26 cellular contexts compared by ENCODE assay signal in the genomic region with DNA sequence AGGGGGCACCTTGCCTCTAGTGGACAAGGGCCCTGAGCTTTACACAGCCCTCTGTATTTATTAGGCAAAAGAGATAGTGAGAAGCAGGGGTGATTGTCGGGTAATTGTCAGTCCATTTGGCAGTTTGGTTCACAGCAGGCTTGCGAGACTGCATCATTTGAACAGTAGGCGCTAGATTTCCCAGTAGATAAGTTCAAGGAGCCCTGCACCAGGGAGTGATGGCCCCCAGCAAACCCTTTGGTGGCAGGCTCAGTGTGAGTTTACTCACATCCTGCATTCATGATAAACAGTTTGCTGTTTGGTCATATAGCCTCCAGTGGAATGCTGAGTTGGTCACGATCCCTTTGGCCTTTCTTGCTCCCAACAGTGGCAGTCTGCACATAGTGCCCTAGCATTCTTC.
"Had no signal": no experiment of that assay in that cellular context is flagged by ENCODE, and none has a peak within 500 bp of the region (broad histone marks: within the 10 kb centered on the region; RNA-seq: fewer than 3 reads in every experiment).

No MANE protein-coding gene starts in this region.

- DNase-seq: activated CD4-positive, alpha-beta T cell treated with anti-CD3 and anti-CD28 coated beads for 1 hour; activated CD4-positive, alpha-beta T cell treated with anti-CD3 and anti-CD28 coated beads, Interleukin-2, amount 50 U/mL, for 1 hour; activated CD8-positive, alpha-beta T cell treated with anti-CD3 and anti-CD28 coated beads for 36 hours; activated effector memory CD4-positive, alpha-beta T cell treated with Interleukin-2 at 50 U/mL for 16 hours; activated naive CD4-positive, alpha-beta T cell treated with anti-CD3 and anti-CD28 coated beads for 36 hours; activated naive CD8-positive, alpha-beta T cell treated with anti-CD3 and anti-CD28 coated beads for 36 hours; activated T-cell treated with anti-CD3 and anti-CD28 coated beads, Interleukin-2, amount 50 U/mL, for 72 hours; adrenal gland; aorta; body of pancreas; effector CD8-positive, alpha-beta T cell; erythroblast; heart left ventricle; hypothalamus; immature natural killer cell; naive thymus-derived CD8-positive, alpha-beta T cell; right cardiac atrium; stimulated activated CD4-positive, alpha-beta T cell treated with anti-CD3 and anti-CD28 coated beads, Interleukin-15, amount 100 ng/mL, for 24 hours; stimulated activated CD4-positive, alpha-beta T cell treated with anti-CD3 and anti-CD28 coated beads, Interleukin-2, amount 100 ng/mL, for 24 hours; stimulated activated naive CD4-positive, alpha-beta T cell; T-helper 17 cell; T1000; tibial artery; upper lobe of right lung had no signal

- H3K4me3 ChIP-seq: adrenal gland, body of pancreas, heart left ventricle, neural progenitor cell, suprapubic skin, tibial artery, upper lobe of right lung had no signal

- H3K9me3 Mint-ChIP-seq: activated CD8-positive, alpha-beta T cell treated with anti-CD3 and anti-CD28 coated beads for 36 hours; activated naive CD4-positive, alpha-beta T cell treated with anti-CD3 and anti-CD28 coated beads for 36 hours; activated naive CD8-positive, alpha-beta T cell treated with anti-CD3 and anti-CD28 coated beads for 36 hours; activated T-cell treated with anti-CD3 and anti-CD28 coated beads, Interleukin-2, amount 50 U/mL, for 72 hours; immature natural killer cell; naive thymus-derived CD8-positive, alpha-beta T cell; neural progenitor cell had no signal

- H3K27me3 Mint-ChIP-seq: activated CD8-positive, alpha-beta T cell treated with anti-CD3 and anti-CD28 coated beads for 36 hours; activated naive CD8-positive, alpha-beta T cell treated with anti-CD3 and anti-CD28 coated beads for 36 hours; naive thymus-derived CD8-positive, alpha-beta T cell; T-helper 17 cell had no signal

- H3K4me1 Mint-ChIP-seq: activated naive CD8-positive, alpha-beta T cell treated with anti-CD3 and anti-CD28 coated beads for 36 hours; immature natural killer cell; naive thymus-derived CD8-positive, alpha-beta T cell had no signal

- H3K9ac ChIP-seq: neural progenitor cell had no signal

- ATAC-seq: activated CD8-positive, alpha-beta T cell treated with anti-CD3 and anti-CD28 coated beads for 36 hours; activated T-cell treated with anti-CD3 and anti-CD28 coated beads, Interleukin-2, amount 50 U/mL, for 72 hours; body of pancreas; heart left ventricle; naive thymus-derived CD8-positive, alpha-beta T cell; right cardiac atrium; T-helper 17 cell; upper lobe of right lung had no signal

- H2AFZ ChIP-seq: neural progenitor cell had no signal

- H3K27me3 ChIP-seq: adrenal gland, body of pancreas, heart left ventricle, neural progenitor cell, suprapubic skin, tibial artery, upper lobe of right lung had no signal

- H3K27ac Mint-ChIP-seq: activated CD8-positive, alpha-beta T cell treated with anti-CD3 and anti-CD28 coated beads for 36 hours; activated naive CD4-positive, alpha-beta T cell treated with anti-CD3 and anti-CD28 coated beads for 36 hours; activated naive CD8-positive, alpha-beta T cell treated with anti-CD3 and anti-CD28 coated beads for 36 hours; activated T-cell treated with anti-CD3 and anti-CD28 coated beads, Interleukin-2, amount 50 U/mL, for 72 hours; neural progenitor cell; T-helper 17 cell had no signal

- H3K27ac ChIP-seq: adrenal gland, body of pancreas, heart left ventricle, neural progenitor cell, suprapubic skin, tibial artery, upper lobe of right lung had no signal

- H3K4me1 ChIP-seq: adrenal gland, body of pancreas, suprapubic skin, tibial artery, upper lobe of right lung had no signal

- H3K4me3 Mint-ChIP-seq: activated CD8-positive, alpha-beta T cell treated with anti-CD3 and anti-CD28 coated beads for 36 hours; activated naive CD4-positive, alpha-beta T cell treated with anti-CD3 and anti-CD28 coated beads for 36 hours; activated naive CD8-positive, alpha-beta T cell treated with anti-CD3 and anti-CD28 coated beads for 36 hours; activated T-cell treated with anti-CD3 and anti-CD28 coated beads, Interleukin-2, amount 50 U/mL, for 72 hours; immature natural killer cell; naive thymus-derived CD8-positive, alpha-beta T cell; neural progenitor cell; T-helper 17 cell had no signal

- H3K4me2 ChIP-seq: neural progenitor cell had no signal
